Comparison of ENCODE assay signal across 10 cellular contexts in the genomic region with DNA sequence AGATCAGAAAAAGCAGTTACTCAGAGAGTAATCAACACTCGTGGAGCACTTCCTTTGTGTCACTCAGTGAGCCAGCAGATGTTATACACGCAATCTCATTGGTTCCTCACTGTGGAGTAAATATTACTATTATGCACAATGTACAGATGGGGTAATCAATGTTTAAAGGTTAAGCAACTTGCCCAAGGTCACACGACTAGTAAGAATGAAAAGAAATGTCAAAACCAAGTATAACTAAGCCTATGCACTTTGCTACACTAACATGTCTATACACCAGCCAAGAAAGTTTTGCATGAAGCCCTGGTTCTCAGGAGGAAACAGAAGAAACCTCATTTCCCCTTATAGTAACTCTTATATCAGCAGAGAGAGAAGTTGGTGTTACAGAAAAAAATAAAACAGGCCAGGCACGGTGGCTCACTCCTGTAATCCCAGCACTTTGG. TPM values are rescaled to one million over a fixed set of nuclear protein-coding genes. Genes with fewer than 3 reads are reported as not detected.
DNase-seq lines count a peak whose midpoint lies in the region; ATAC-seq and TF ChIP-seq lines count a peak whose summit lies in the region.
"Had no signal": no experiment of that assay in that cellular context is flagged by ENCODE, and none has a peak within 500 bp of the region (broad histone marks: within the 10 kb centered on the region; RNA-seq: fewer than 3 reads in every experiment).

No MANE protein-coding gene starts in this region.

- peaks cover 22 to 59% (median 58%) of the 10 kb centered on the region in 4 donors for H3K4me1 Mint-ChIP-seq in naive thymus-derived CD8-positive, alpha-beta T cell

- peaks cover 9 to 83% (median 25%) of the 10 kb centered on the region in 3 donors for H3K36me3 Mint-ChIP-seq in naive thymus-derived CD8-positive, alpha-beta T cell

- peak overlapping the region; percentile 68 for H3K27ac ChIP-seq in OCI-LY1 (ENCODE audit: low read depth, low read length, poor library complexity, severe bottlenecking)
- H3K27ac ChIP-seq in WERI-Rb-1 = no peak overlapping the region
- H3K27ac ChIP-seq: epithelial cell of prostate had no signal

- no peaks in the 10 kb centered on the region for H3K27me3 ChIP-seq in OCI-LY1 (ENCODE audit: insufficient read depth, low read length)
- H3K27me3 ChIP-seq in WERI-Rb-1 (ENCODE audit: insufficient read depth, low read depth, severe bottlenecking) = no peaks in the 10 kb centered on the region

- H3K9me3 ChIP-seq in OCI-LY1 (ENCODE audit: low read length) (no peaks in the 10 kb centered on the region), WERI-Rb-1 (ENCODE audit: severe bottlenecking) (no peaks in the 10 kb centered on the region)

- DNase-seq in naive thymus-derived CD8-positive, alpha-beta T cell = peak in 3 of 10 donors; percentile 13 to 24 (median 19)
- no peak for DNase-seq in WERI-Rb-1
- no peak for DNase-seq in NCI-H1417 (lab: John Stamatoyannopoulos, UW)
- DNase-seq in T1000 (lab: John Stamatoyannopoulos, UW) = no peak
- DNase-seq: NCI-H187 treated with DMSO at 0.1 percent for 48 hours had no signal

- H3K4me2 ChIP-seq in OCI-LY1 (ENCODE audit: low read length) = peak overlapping the region; percentile 41

- peak overlapping the region; percentile 8 for H3K4me3 ChIP-seq in OCI-LY1 (ENCODE audit: low read depth, low read length, poor library complexity, severe bottlenecking)
- no peak overlapping the region for H3K4me3 ChIP-seq in WERI-Rb-1 (ENCODE audit: low read depth, low read length)

- peaks cover 49% of the 10 kb centered on the region for H3K4me1 ChIP-seq in OCI-LY1 (ENCODE audit: insufficient read depth, low read length, severe bottlenecking)

- POLR2A ChIA-PET in naive thymus-derived CD8-positive, alpha-beta T cell (lab: Charles Lee) = interaction anchor here (2.6 kb wide), 1 partner anchor 89 kb away, joined by 15 read pairs; the partner anchor contains the start of gene CREB1

- no peaks in the 10 kb centered on the region for H3K27me3 Mint-ChIP-seq in naive thymus-derived CD8-positive, alpha-beta T cell

- H3K9me2 ChIP-seq in OCI-LY1 (ENCODE audit: low read depth, low read length) = no peaks in the 10 kb centered on the region

- no peaks in the 10 kb centered on the region for H3K9me3 Mint-ChIP-seq in naive thymus-derived CD8-positive, alpha-beta T cell

- H3K4me3 Mint-ChIP-seq in naive thymus-derived CD8-positive, alpha-beta T cell = peak overlapping the region in 9 of 10 donors; percentile 15 to 64 (median 47)

- peak overlapping the region; percentile 11 to 85 (median 66) for H3K27ac Mint-ChIP-seq in naive thymus-derived CD8-positive, alpha-beta T cell

- no peaks in the 10 kb centered on the region; the same call in 1 of the 2 replicates for H3F3A ChIP-seq in OCI-LY1 (ENCODE audit: insufficient read depth, low read length)

- H3K36me3 ChIP-seq in OCI-LY1 (ENCODE audit: insufficient read depth, low read length) (peaks cover 70% of the 10 kb centered on the region), WERI-Rb-1 (peaks cover 64% of the 10 kb centered on the region)

- no peaks in the 10 kb centered on the region for H4K20me1 ChIP-seq in OCI-LY1 (ENCODE audit: insufficient read depth, low read length)

- peak; percentile 37 for ATAC-seq in GM18873 (IDR thresholded peaks at IDR 0.05; ENCODE audit: low FRiP score, unreplicated experiment)
- ATAC-seq in HG02852 (IDR thresholded peaks at IDR 0.05; ENCODE audit: unreplicated experiment) = peak; percentile 36
- ATAC-seq in naive thymus-derived CD8-positive, alpha-beta T cell = peak; percentile 31 to 37
- no peak for ATAC-seq in HG03280 (IDR thresholded peaks at IDR 0.05; ENCODE audit: unreplicated experiment)

- H3K9ac ChIP-seq in OCI-LY1 (ENCODE audit: low read length) = no peak overlapping the region

- peaks cover 10% of the 10 kb centered on the region; the same call in 1 of the 2 replicates for H3K79me2 ChIP-seq in OCI-LY1 (ENCODE audit: insufficient read depth, low read length)

- H2AFZ ChIP-seq in OCI-LY1 (ENCODE audit: low read length) = no peak overlapping the region

- TF ChIP-seq CTCF in OCI-LY1 (IDR thresholded peaks at IDR 0.05; ENCODE audit: low read length) = no peak
- no peak for TF ChIP-seq CTCF in WERI-Rb-1 (IDR thresholded peaks at IDR 0.05; ENCODE audit: low read depth, low read length)

RNA-seq across cellular contexts. Expression of gene METTL21A, which starts 5.4 kb away (rescaled TPM):
- 10 to 100 TPM; 29.6 to 29.9 TPM for total RNA-seq in naive thymus-derived CD8-positive, alpha-beta T cell
- 10 to 100 TPM; 34.2 to 50.4 (median 39.4) TPM for polyA plus RNA-seq in naive thymus-derived CD8-positive, alpha-beta T cell
